Comparison of ENCODE assay signal across 8 cellular contexts in genomic region chr15:63502843-63503738, GRCh38. TPM values are rescaled to one million over a fixed set of nuclear protein-coding genes. Genes with fewer than 3 reads are reported as not detected.
DNase-seq lines count a peak whose midpoint lies in the region; ATAC-seq and TF ChIP-seq lines count a peak whose summit lies in the region.

No MANE protein-coding gene starts in this region.

- peak overlapping the region; percentile 60 for H3K4me3 ChIP-seq in endocrine pancreas (ENCODE audit: control insufficient read depth, insufficient read depth, low read length)
- H3K4me3 ChIP-seq in mononuclear cell (ENCODE audit: low read length): peak overlapping the region; percentile 67

- H3K9me3 ChIP-seq in endocrine pancreas (ENCODE audit: control insufficient read depth, low read length): no peaks in the 10 kb centered on the region
- no peaks in the 10 kb centered on the region for H3K9me3 ChIP-seq in mononuclear cell (ENCODE audit: low read depth, low read length)

- DNase-seq in GM10266 (ENCODE audit: extremely low spot score) (peak; percentile 75), NCI-H226 (peak; percentile 99), DMS79 (lab: John Stamatoyannopoulos, UW) (no peak)
- peak; percentile 48 to 50 for DNase-seq in activated CD8-positive, alpha-beta memory T cell treated with anti-CD3 and anti-CD28 coated beads for 1 hour (ENCODE audit: extremely low read depth in 1 of 2, low read depth in 1 of 2)
- DNase-seq in stimulated activated CD8-positive, alpha-beta memory T cell treated with anti-CD3 and anti-CD28 coated beads, Interleukin-4, amount 100 ng/mL, for 4 hours (ENCODE audit: low read depth in 2 of 2, low spot score in 1 of 2): peak; percentile 51 to 67

- no peaks in the 10 kb centered on the region for H3K36me3 ChIP-seq in endocrine pancreas (ENCODE audit: control insufficient read depth, insufficient read depth, low read length)

- H3K27me3 ChIP-seq in endocrine pancreas (ENCODE audit: control insufficient read depth, insufficient read depth, low read length) (no peaks in the 10 kb centered on the region), mononuclear cell (ENCODE audit: insufficient read depth, low read length) (no peaks in the 10 kb centered on the region)

- H3K4me1 ChIP-seq in endocrine pancreas (ENCODE audit: control insufficient read depth, insufficient read depth, low read length) (peaks cover 19% of the 10 kb centered on the region), mononuclear cell (ENCODE audit: insufficient read depth, low read length) (peaks cover 81% of the 10 kb centered on the region)

- no peak for TF ChIP-seq CTCF in GM10266 (IDR thresholded peaks at IDR 0.05; ENCODE audit: control insufficient read depth, insufficient read depth, low read depth, missing control alignments)

- H3K9ac ChIP-seq in endocrine pancreas (ENCODE audit: control insufficient read depth, insufficient read depth, low read length): peak overlapping the region; percentile 74

- ATAC-seq in HG02588 (IDR thresholded peaks at IDR 0.05; ENCODE audit: unreplicated experiment): peak; percentile 38

RNA-seq across cellular contexts. Expression of gene USP3, which starts 1.3 kb away (rescaled TPM):
- total RNA-seq in mononuclear cell: 408 TPM
